Comparison of ENCODE assay signal across 17 cellular contexts in the genomic region with DNA sequence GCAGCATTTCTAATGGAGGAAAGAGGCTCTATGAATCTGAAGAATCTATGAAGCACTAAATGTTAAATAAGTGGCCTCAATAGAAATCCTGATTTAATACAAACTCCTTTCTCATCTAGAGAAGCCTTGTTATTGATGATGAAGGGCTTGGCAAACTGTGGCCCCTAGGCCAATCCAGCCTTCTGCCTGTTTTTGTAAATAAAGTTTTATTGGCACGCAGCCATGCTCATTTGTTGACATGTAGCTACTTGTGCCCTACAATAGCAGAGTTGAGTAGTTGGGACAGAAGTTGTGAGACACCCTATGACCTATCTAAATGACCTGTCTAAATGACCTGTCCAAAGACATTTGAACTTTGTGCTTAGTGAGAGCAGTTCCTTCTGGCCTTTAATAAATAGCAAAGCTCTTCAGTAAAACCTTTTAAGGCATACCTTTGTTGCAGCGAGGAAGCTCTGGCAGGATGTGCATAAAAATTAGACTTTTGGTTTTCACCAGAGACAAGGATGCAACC.
DNase-seq lines count a peak whose midpoint lies in the region; ATAC-seq, FAIRE-seq and TF ChIP-seq lines count a peak whose summit lies in the region.
"Had no signal": no experiment of that assay in that cellular context is flagged by ENCODE, and none has a peak within 500 bp of the region (broad histone marks: within the 10 kb centered on the region; RNA-seq: fewer than 3 reads in every experiment).

No MANE protein-coding gene starts in this region.

- ATAC-seq in K562 = no peak
- ATAC-seq in HepG2 = no peak
- ATAC-seq: HCT116 had no signal

- H3K36me3 ChIP-seq in K562 (ENCODE audit: control insufficient read depth, insufficient read depth, low read length) (no peaks in the 10 kb centered on the region), HepG2 (replicated peaks in 1 of 2; ENCODE audit: control insufficient read depth in 1 of 2, insufficient read depth in 2 of 2, low read length in 2 of 2) (no peaks in the 10 kb centered on the region), SJCRH30 (no peaks in the 10 kb centered on the region)

- no peaks in the 10 kb centered on the region for H3K9me1 ChIP-seq in K562 (ENCODE audit: control insufficient read depth, insufficient read depth, low read length)

- POLR2A ChIA-PET in K562 (lab: Yijun Ruan, JAX) (interaction anchor here (0.6 kb wide), 1 partner anchor 30 kb away, joined by 3 read pairs; no protein-coding TSS in a partner anchor), HepG2 (lab: Yijun Ruan, JAX) (no interaction called here)

- WGBS in K562 (ENCODE audit: insufficient coverage, low coverage, missing lambda C conversion rate) = 9% methylated on average over 2 of the region's 2 CpGs
- WGBS in HepG2 (ENCODE audit: low lambda C conversion rate) = 9% methylated on average over 2 of the region's 2 CpGs

- intact Hi-C loops in K562 (cut with micrococcal nuclease) (loop anchor here (10.0 kb wide), 1 partner anchor 658 kb away; no protein-coding TSS in a partner anchor), HepG2 (cut with micrococcal nuclease; ENCODE audit: unreplicated experiment) (no loop called here)

- H3K27me3 ChIP-seq in K562 (ENCODE audit: control insufficient read depth in 2 of 2, insufficient read depth in 2 of 2, low read length in 2 of 2) (no peaks in the 10 kb centered on the region), HepG2 (ENCODE audit: control insufficient read depth in 1 of 2, insufficient read depth in 2 of 2, low read length in 2 of 2) (no peaks in the 10 kb centered on the region; a peak in 1 of 5 replicates), SJCRH30 (no peaks in the 10 kb centered on the region)

- in situ Hi-C loops in K562 (cut with MboI) = no loop called here
- in situ Hi-C loops in HepG2 (cut with HindIII; ENCODE audit: extremely low pct_ligation_motif_present, low pct_unique_long_range_greater_than_20kb) = no loop called here

- H3K9me3 ChIP-seq in K562 (replicated peaks; ENCODE audit: control insufficient read depth, insufficient read depth, low read depth, low read length) = no peaks in the 10 kb centered on the region
- no peaks in the 10 kb centered on the region for H3K9me3 ChIP-seq in HepG2 (ENCODE audit: low read length)
- no peaks in the 10 kb centered on the region for H3K9me3 ChIP-seq in SJCRH30 (replicated peaks)

- H2AFZ ChIP-seq in K562 (ENCODE audit: low read depth, low read length) (no peak overlapping the region), HepG2 (ENCODE audit: low read length) (no peak overlapping the region)
- H2AFZ ChIP-seq: GM23248 had no signal

- H3K79me2 ChIP-seq in K562 (ENCODE audit: control insufficient read depth, insufficient read depth, low read length) (no peaks in the 10 kb centered on the region), HepG2 (ENCODE audit: insufficient read depth, low read length) (no peaks in the 10 kb centered on the region)

- no peak overlapping the region for H3K4me2 ChIP-seq in K562 (ENCODE audit: insufficient read depth, low read length)
- no peak overlapping the region for H3K4me2 ChIP-seq in HepG2 (ENCODE audit: low read depth, low read length)

- TF ChIP-seq RAD21 in K562 (CRISPR knock-in tag; conservative IDR thresholded peaks at IDR 0.05 in 1 of 2, IDR thresholded peaks at IDR 0.05 in 1 of 2) (no peak), HepG2 (CRISPR knock-in tag; IDR thresholded peaks at IDR 0.05) (no peak)

- TF ChIP-seq CTCF in K562 (IDR thresholded peaks at IDR 0.05 in 2 of 3, conservative IDR thresholded peaks at IDR 0.05 in 1 of 3; ENCODE audit: insufficient read depth in 2 of 3, low read depth in 1 of 3, low read length in 3 of 3) (no peak), HepG2 (CRISPR knock-in tag; IDR thresholded peaks at IDR 0.05) (no peak)

- no peak for FAIRE-seq in K562 (lab: Jason Lieb, UNC)
- FAIRE-seq in HepG2 (lab: Jason Lieb, UNC) = no peak
- FAIRE-seq in GM12891 (lab: Jason Lieb, UNC) = no peak
- FAIRE-seq: GM19239 had no signal

- no peak for TF ChIP-seq EP300 in K562 (IDR thresholded peaks at IDR 0.05; ENCODE audit: low read length)
- no peak for TF ChIP-seq EP300 in HepG2 (IDR thresholded peaks at IDR 0.05; ENCODE audit: low read depth in 2 of 2, low read length in 2 of 2)
- no peak for TF ChIP-seq EP300 in HepG2 (CRISPR knock-in tag; IDR thresholded peaks at IDR 0.05; ENCODE audit: borderline replicate concordance)

- no peak overlapping the region for H3K9ac ChIP-seq in K562 (ENCODE audit: insufficient read depth in 1 of 2, low read depth in 2 of 2, low read length in 2 of 2)
- no peak overlapping the region for H3K9ac ChIP-seq in HepG2 (ENCODE audit: insufficient read depth, low read depth, low read length)
- H3K9ac ChIP-seq: GM23248 had no signal

- DNase-seq in NAMALWA (ENCODE audit: low spot score) (peak; percentile 4), K562 (ENCODE audit: extremely low read depth in 1 of 4, low spot score in 3 of 4) (no peak), HepG2 (ENCODE audit: low spot score) (no peak), GM12891 (ENCODE audit: insufficient read length, low spot score) (no peak), SJCRH30 (no peak)
- DNase-seq in NK-92 treated with Interleukin-12 subunit alpha and Interleukin-12 subunit beta, amount 100 ng/mL, for 24 hours (lab: John Stamatoyannopoulos, UW) = no peak
- DNase-seq: C1 segment of cervical spinal cord; Calu3; CD4-positive, alpha-beta memory T cell; COR-L47; DMS53; DMS79 treated with DMSO at 0.1 percent for 48 hours; GF-D8; GM23248; H9 had no signal

- H3K27ac ChIP-seq in K562 (ENCODE audit: extremely low read depth, low read depth, low read length) = no peak overlapping the region
- no peak overlapping the region for H3K27ac ChIP-seq in HepG2 (ENCODE audit: extremely low read length, insufficient read depth, low read length)
- no peak overlapping the region for H3K27ac ChIP-seq in SJCRH30
- H3K27ac ChIP-seq: GM23248 had no signal

- H4K20me1 ChIP-seq in K562 (replicated peaks; ENCODE audit: control insufficient read depth, insufficient read depth, low read length) (no peaks in the 10 kb centered on the region), HepG2 (ENCODE audit: insufficient read depth, low read length) (no peaks in the 10 kb centered on the region)

- TF ChIP-seq POLR2A in K562 (conservative IDR thresholded peaks at IDR 0.05) (no peak), HepG2 (IDR thresholded peaks at IDR 0.05; ENCODE audit: insufficient read depth in 1 of 2, low read depth in 2 of 2, low read length in 2 of 2) (no peak), GM12891 (IDR thresholded peaks at IDR 0.05; ENCODE audit: low read depth, low read length) (no peak)

- H3K4me1 ChIP-seq in K562 (replicated peaks in 1 of 2; ENCODE audit: control insufficient read depth in 2 of 2, insufficient read depth in 2 of 2, low read length in 2 of 2) (no peaks in the 10 kb centered on the region; a peak in 1 of 5 replicates), HepG2 (ENCODE audit: insufficient read depth, low read length) (peaks cover 21% of the 10 kb centered on the region), SJCRH30 (no peaks in the 10 kb centered on the region)

- no peak overlapping the region for H3K4me3 ChIP-seq in K562
- no peak overlapping the region for H3K4me3 ChIP-seq in HepG2 (replicated peaks in 1 of 3; ENCODE audit: insufficient read depth in 1 of 3, low read depth in 2 of 3, low read length in 3 of 3)
- no peak overlapping the region for H3K4me3 ChIP-seq in SJCRH30
- H3K4me3 ChIP-seq: GM23248 had no signal

- CTCF ChIA-PET in K562 (lab: Yijun Ruan, JAX; ENCODE audit: low intra/inter-chr PET ratio) (no interaction called here), HepG2 (lab: Yijun Ruan, JAX; ENCODE audit: low intra/inter-chr PET ratio, low total read pairs) (no interaction called here)

- BruUV-seq in K562 (replicated peaks; lab: Mats Ljungman, UMichigan) (no TSS peak), HepG2 (replicated peaks; lab: Mats Ljungman, UMichigan) (no TSS peak)

TF ChIP-seq in K562, 482 proteins besides CTCF, POLR2A, EP300 and RAD21 (continues in another document):
- TF ChIP-seq, protein P1, sequence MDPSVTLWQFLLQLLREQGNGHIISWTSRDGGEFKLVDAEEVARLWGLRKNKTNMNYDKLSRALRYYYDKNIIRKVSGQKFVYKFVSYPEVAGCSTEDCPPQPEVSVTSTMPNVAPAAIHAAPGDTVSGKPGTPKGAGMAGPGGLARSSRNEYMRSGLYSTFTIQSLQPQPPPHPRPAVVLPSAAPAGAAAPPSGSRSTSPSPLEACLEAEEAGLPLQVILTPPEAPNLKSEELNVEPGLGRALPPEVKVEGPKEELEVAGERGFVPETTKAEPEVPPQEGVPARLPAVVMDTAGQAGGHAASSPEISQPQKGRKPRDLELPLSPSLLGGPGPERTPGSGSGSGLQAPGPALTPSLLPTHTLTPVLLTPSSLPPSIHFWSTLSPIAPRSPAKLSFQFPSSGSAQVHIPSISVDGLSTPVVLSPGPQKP (CRISPR knock-in tag; IDR thresholded peaks at IDR 0.05) = no peak

TF ChIP-seq in GM12891, 5 proteins besides CTCF, POLR2A, EP300 and RAD21:
- TF ChIP-seq POLR2AphosphoS5 (IDR thresholded peaks at IDR 0.05; ENCODE audit: low read depth, low read length) (no peak), TAF1 (IDR thresholded peaks at IDR 0.05; ENCODE audit: low read depth, low read length) (no peak), POU2F2 (IDR thresholded peaks at IDR 0.05; ENCODE audit: low read depth, low read length) (no peak), SPI1 (IDR thresholded peaks at IDR 0.05; ENCODE audit: low read depth, low read length) (no peak), PAX5 (IDR thresholded peaks at IDR 0.05; ENCODE audit: insufficient read depth, low read length, severe bottlenecking) (no peak)
